13 cellular contexts compared by ENCODE assay signal in genomic region chr5:93674866-93675457, GRCh38.
A peak's percentile ranks its signal among the peaks of the same experiment; 100 is the strongest.
DNase-seq lines count a peak whose midpoint lies in the region; ATAC-seq and TF ChIP-seq lines count a peak whose summit lies in the region.
"Had no signal": no experiment of that assay in that cellular context is flagged by ENCODE, and none has a peak within 500 bp of the region (broad histone marks: within the 10 kb centered on the region; RNA-seq: fewer than 3 reads in every experiment).

No MANE protein-coding gene starts in this region.

- peaks cover 53% of the 10 kb centered on the region for H3K4me1 Mint-ChIP-seq in progenitor cell of endocrine pancreas (ENCODE audit: low read depth)
- H3K4me1 Mint-ChIP-seq in activated naive CD8-positive, alpha-beta T cell treated with anti-CD3 and anti-CD28 coated beads, Interleukin-2, amount 50 U/mL, for 24 hours = no peaks in the 10 kb centered on the region
- H3K4me1 Mint-ChIP-seq: activated CD4-positive, alpha-beta T cell treated with anti-CD3 and anti-CD28 coated beads for 36 hours had no signal

- peak overlapping the region; percentile 29 for H3K27ac Mint-ChIP-seq in progenitor cell of endocrine pancreas
- H3K27ac Mint-ChIP-seq in activated naive CD8-positive, alpha-beta T cell treated with anti-CD3 and anti-CD28 coated beads, Interleukin-2, amount 50 U/mL, for 24 hours = no peak overlapping the region
- H3K27ac Mint-ChIP-seq: activated CD4-positive, alpha-beta T cell treated with anti-CD3 and anti-CD28 coated beads for 36 hours; neural progenitor cell had no signal

- H3K9me3 ChIP-seq in cardiac muscle cell (ENCODE audit: low read depth) = no peaks in the 10 kb centered on the region
- H3K9me3 ChIP-seq: A549, tibial nerve had no signal

- intact Hi-C loops in left ventricle myocardium superior (cut with micrococcal nuclease) = no loop called here

- H3K36me3 Mint-ChIP-seq in progenitor cell of endocrine pancreas (ENCODE audit: insufficient read depth) = peaks cover 2% of the 10 kb centered on the region
- peaks cover 1% of the 10 kb centered on the region for H3K36me3 Mint-ChIP-seq in activated naive CD8-positive, alpha-beta T cell treated with anti-CD3 and anti-CD28 coated beads, Interleukin-2, amount 50 U/mL, for 24 hours (ENCODE audit: low read depth)
- H3K36me3 Mint-ChIP-seq: neural progenitor cell had no signal

- H3K36me3 ChIP-seq in cardiac muscle cell = no peaks in the 10 kb centered on the region
- H3K36me3 ChIP-seq: neural progenitor cell, tibial nerve had no signal

- peaks cover 2% of the 10 kb centered on the region for H3K9me3 Mint-ChIP-seq in progenitor cell of endocrine pancreas (ENCODE audit: low read depth)
- H3K9me3 Mint-ChIP-seq in activated naive CD8-positive, alpha-beta T cell treated with anti-CD3 and anti-CD28 coated beads, Interleukin-2, amount 50 U/mL, for 24 hours = no peaks in the 10 kb centered on the region
- H3K9me3 Mint-ChIP-seq: neural progenitor cell had no signal

- no peak for DNase-seq in cardiac muscle cell (ENCODE audit: low read depth in 1 of 2, low spot score in 1 of 2)
- DNase-seq in left ventricle myocardium superior = no peak
- no peak for DNase-seq in progenitor cell of endocrine pancreas (ENCODE audit: low spot score, unreplicated experiment)
- no peak for DNase-seq in activated naive CD4-positive, alpha-beta T cell (lab: John Stamatoyannopoulos, UW)
- no peak for DNase-seq in effector CD8-positive, alpha-beta T cell (lab: John Stamatoyannopoulos, UW)
- no peak for DNase-seq in activated naive CD8-positive, alpha-beta T cell treated with anti-CD3 and anti-CD28 coated beads, Interleukin-2, amount 50 U/mL, for 24 hours
- DNase-seq: activated CD4-positive, alpha-beta T cell treated with anti-CD3 and anti-CD28 coated beads for 36 hours; glutamatergic neuron had no signal

- peak overlapping the region; percentile 52 for H3K27ac ChIP-seq in cardiac muscle cell
- H3K27ac ChIP-seq: A549, neural progenitor cell had no signal

- H3K4me3 ChIP-seq in cardiac muscle cell = no peak overlapping the region
- H3K4me3 ChIP-seq: A549, neural progenitor cell, tibial nerve had no signal

- no peak for ATAC-seq in left ventricle myocardium superior
- peak; percentile 59 for ATAC-seq in HG02610 (IDR thresholded peaks at IDR 0.05; ENCODE audit: unreplicated experiment)
- ATAC-seq in HG03354 (IDR thresholded peaks at IDR 0.05; ENCODE audit: poor library complexity, severe bottlenecking, unreplicated experiment) = peak; percentile 68
- ATAC-seq in activated naive CD8-positive, alpha-beta T cell treated with anti-CD3 and anti-CD28 coated beads, Interleukin-2, amount 50 U/mL, for 24 hours = no peak
- ATAC-seq: A549; activated CD4-positive, alpha-beta T cell treated with anti-CD3 and anti-CD28 coated beads for 36 hours had no signal

- H3K4me3 Mint-ChIP-seq in progenitor cell of endocrine pancreas (ENCODE audit: low read depth) = peak overlapping the region; percentile 21
- no peak overlapping the region for H3K4me3 Mint-ChIP-seq in activated naive CD8-positive, alpha-beta T cell treated with anti-CD3 and anti-CD28 coated beads, Interleukin-2, amount 50 U/mL, for 24 hours
- H3K4me3 Mint-ChIP-seq: activated CD4-positive, alpha-beta T cell treated with anti-CD3 and anti-CD28 coated beads for 36 hours; neural progenitor cell had no signal

- TF ChIP-seq CTCF in cardiac muscle cell (IDR thresholded peaks at IDR 0.05; ENCODE audit: low read depth, low read length) (no peak), progenitor cell of endocrine pancreas (IDR thresholded peaks at IDR 0.05; ENCODE audit: unreplicated experiment) (no peak)

- peaks cover 53% of the 10 kb centered on the region for H3K4me1 ChIP-seq in cardiac muscle cell (ENCODE audit: low read depth)
- H3K4me1 ChIP-seq: A549 had no signal

- no peaks in the 10 kb centered on the region for H3K27me3 ChIP-seq in cardiac muscle cell
- H3K27me3 ChIP-seq: neural progenitor cell, tibial nerve had no signal

- no peaks in the 10 kb centered on the region for H3K27me3 Mint-ChIP-seq in progenitor cell of endocrine pancreas
- H3K27me3 Mint-ChIP-seq in activated naive CD8-positive, alpha-beta T cell treated with anti-CD3 and anti-CD28 coated beads, Interleukin-2, amount 50 U/mL, for 24 hours = no peaks in the 10 kb centered on the region
- H3K27me3 Mint-ChIP-seq: activated CD4-positive, alpha-beta T cell treated with anti-CD3 and anti-CD28 coated beads for 36 hours had no signal

Comparison
In these comparisons a context has a peak if more than half of its experiments do, and no peak if none do; other contexts are left out.
1. ATAC-seq: peak in HG02610 (single experiment) and HG03354 (single experiment); none in left ventricle myocardium superior (single experiment) and activated naive CD8-positive, alpha-beta T cell treated with anti-CD3 and anti-CD28 coated beads, Interleukin-2, amount 50 U/mL, for 24 hours (single experiment).